Comparison of ENCODE assay signal across 10 cellular contexts in genomic region chr21:15061284-15061683, GRCh38. TPM values are rescaled to one million over a fixed set of nuclear protein-coding genes. Genes with fewer than 3 reads are reported as not detected.
A peak's percentile ranks its signal among the peaks of the same experiment; 100 is the strongest.
DNase-seq lines count a peak whose midpoint lies in the region; ATAC-seq, FAIRE-seq and TF ChIP-seq lines count a peak whose summit lies in the region.
"Had no signal": no experiment of that assay in that cellular context is flagged by ENCODE, and none has a peak within 500 bp of the region (broad histone marks: within the 10 kb centered on the region; RNA-seq: fewer than 3 reads in every experiment).

No MANE protein-coding gene starts in this region.

- H3K27ac ChIP-seq in HepG2 (ENCODE audit: extremely low read length, insufficient read depth, low read length) (peak overlapping the region; percentile 95), right lobe of liver (no peak overlapping the region), mesenchymal stem cell (ENCODE audit: low read length, poor library complexity, severe bottlenecking) (peak overlapping the region; percentile 14), vagina (peak overlapping the region; percentile 46), esophagus squamous epithelium (peak overlapping the region in 2 of 4 donors; percentile 2 to 36), OCI-LY7 (ENCODE audit: low read depth, low read length, poor library complexity, severe bottlenecking) (no peak overlapping the region)

- no peak overlapping the region for H3K4ac ChIP-seq in mesenchymal stem cell (ENCODE audit: low read depth in 1 of 2, low read length in 2 of 2)

- H2BK15ac ChIP-seq in mesenchymal stem cell (ENCODE audit: low read depth, poor library complexity, severe bottlenecking), result no peak overlapping the region

- no peak overlapping the region for H4K8ac ChIP-seq in mesenchymal stem cell (ENCODE audit: low read length)

- H3K18ac ChIP-seq in mesenchymal stem cell (ENCODE audit: low read depth in 1 of 2, low read length in 2 of 2), result no peak overlapping the region

- no peak overlapping the region for H2AK5ac ChIP-seq in mesenchymal stem cell (ENCODE audit: low read length, severe bottlenecking)

- no peak for TF ChIP-seq RAD21 in HepG2 (CRISPR knock-in tag; IDR thresholded peaks at IDR 0.05)

- peaks cover 69% of the 10 kb centered on the region for H4K20me1 ChIP-seq in HepG2 (ENCODE audit: insufficient read depth, low read length)
- no peaks in the 10 kb centered on the region for H4K20me1 ChIP-seq in OCI-LY7 (ENCODE audit: insufficient read depth, low read length)

- TF ChIP-seq EP300 in HepG2 (IDR thresholded peaks at IDR 0.05; ENCODE audit: low read depth in 2 of 2, low read length in 2 of 2), result no peak
- no peak for TF ChIP-seq EP300 in HepG2 (CRISPR knock-in tag; IDR thresholded peaks at IDR 0.05; ENCODE audit: borderline replicate concordance)

- H3K4me1 ChIP-seq in HepG2 (ENCODE audit: insufficient read depth, low read length) (peaks cover 59% of the 10 kb centered on the region), right lobe of liver (peaks cover 0 to 52% (median 11%) of the 10 kb centered on the region in 4 donors), mesenchymal stem cell (ENCODE audit: control insufficient read depth, insufficient read depth, low read depth, low read length) (no peaks in the 10 kb centered on the region), vagina (peaks cover 55% of the 10 kb centered on the region), esophagus squamous epithelium (peaks cover 9 to 77% (median 51%) of the 10 kb centered on the region in 3 donors), OCI-LY7 (ENCODE audit: insufficient read depth, low read length, poor library complexity, severe bottlenecking) (no peaks in the 10 kb centered on the region)

- H3K4me3 Mint-ChIP-seq in activated naive CD8-positive, alpha-beta T cell treated with anti-CD3 and anti-CD28 coated beads for 36 hours, result peak overlapping the region; percentile 27

- POLR2A ChIA-PET in HepG2 (lab: Yijun Ruan, JAX) (no interaction called here), OCI-LY7 (lab: Charles Lee) (no interaction called here)

- no peak overlapping the region for H3K23ac ChIP-seq in mesenchymal stem cell (ENCODE audit: low read length in 2 of 2)

- H4K91ac ChIP-seq in mesenchymal stem cell (ENCODE audit: low read length), result no peak overlapping the region

- WGBS in HepG2 (ENCODE audit: low lambda C conversion rate), result 15% methylated on average over 3 of the region's 3 CpGs
- 27% methylated on average over 3 of the region's 3 CpGs for WGBS in right lobe of liver (ENCODE audit: insufficient coverage, low coverage, low lambda C conversion rate, missing lambda C conversion rate)
- 65% methylated on average over 2 of the region's 3 CpGs for WGBS in mesenchymal stem cell
- 46 to 53% methylated on average over 3 of the region's 3 CpGs for WGBS in esophagus squamous epithelium, 2 donors

- no peak overlapping the region for H2BK12ac ChIP-seq in mesenchymal stem cell (ENCODE audit: low read length in 2 of 2)

- H3K27ac Mint-ChIP-seq in activated naive CD8-positive, alpha-beta T cell treated with anti-CD3 and anti-CD28 coated beads for 36 hours, result peak overlapping the region; percentile 95

- TF ChIP-seq POLR2A in HepG2 (IDR thresholded peaks at IDR 0.05; ENCODE audit: insufficient read depth in 1 of 2, low read depth in 2 of 2, low read length in 2 of 2), result no peak
- TF ChIP-seq POLR2A in right lobe of liver (IDR thresholded peaks at IDR 0.05), result no peak
- TF ChIP-seq POLR2A in vagina (IDR thresholded peaks at IDR 0.05), result no peak
- TF ChIP-seq POLR2A in esophagus squamous epithelium (IDR thresholded peaks at IDR 0.05), result no peak

- H3K27me3 Mint-ChIP-seq in activated naive CD8-positive, alpha-beta T cell treated with anti-CD3 and anti-CD28 coated beads for 36 hours, result no peaks in the 10 kb centered on the region

- no peaks in the 10 kb centered on the region for H3K9me3 ChIP-seq in HepG2 (ENCODE audit: low read length)
- no peaks in the 10 kb centered on the region for H3K9me3 ChIP-seq in right lobe of liver
- no peaks in the 10 kb centered on the region for H3K9me3 ChIP-seq in mesenchymal stem cell (ENCODE audit: control insufficient read depth, low read length)
- H3K9me3 ChIP-seq in vagina, result no peaks in the 10 kb centered on the region
- H3K9me3 ChIP-seq in esophagus squamous epithelium, result no peaks in the 10 kb centered on the region
- H3K9me3 ChIP-seq in OCI-LY7 (ENCODE audit: low read length), result no peaks in the 10 kb centered on the region

- CTCF ChIA-PET in HepG2 (lab: Yijun Ruan, JAX; ENCODE audit: low intra/inter-chr PET ratio, low total read pairs) (no interaction called here), OCI-LY7 (lab: Charles Lee; ENCODE audit: unreplicated experiment) (no interaction called here)

- H3K4me3 ChIP-seq in HepG2 (replicated peaks in 1 of 3; ENCODE audit: insufficient read depth in 1 of 3, low read depth in 2 of 3, low read length in 3 of 3) (peak overlapping the region; percentile 83 to 95 (median 92)), right lobe of liver (no peak overlapping the region), mesenchymal stem cell (ENCODE audit: insufficient read depth in 1 of 2, low read depth in 1 of 2, low read length in 2 of 2) (peak overlapping the region in 1 of 2 experiments; percentile 96), vagina (peak overlapping the region in 1 of 2 donors; percentile 98), esophagus squamous epithelium (peak overlapping the region in 1 of 4 donors; percentile 98), OCI-LY7 (ENCODE audit: low read depth, low read length, poor library complexity, severe bottlenecking) (no peak overlapping the region)

- H3K4me2 ChIP-seq in HepG2 (ENCODE audit: low read depth, low read length) (peak overlapping the region; percentile 81), mesenchymal stem cell (ENCODE audit: low read length, poor library complexity, severe bottlenecking) (no peak overlapping the region), OCI-LY7 (ENCODE audit: low read length) (no peak overlapping the region)

- ATAC-seq in HepG2 (no peak), right lobe of liver (no peak)
- ATAC-seq: Right ventricle myocardium inferior had no signal

- H3K4me1 Mint-ChIP-seq in activated naive CD8-positive, alpha-beta T cell treated with anti-CD3 and anti-CD28 coated beads for 36 hours, result peaks cover 67% of the 10 kb centered on the region

- H3K9me3 Mint-ChIP-seq in activated naive CD8-positive, alpha-beta T cell treated with anti-CD3 and anti-CD28 coated beads for 36 hours, result no peaks in the 10 kb centered on the region

- H2AFZ ChIP-seq in HepG2 (ENCODE audit: low read length), result no peak overlapping the region
- H2AFZ ChIP-seq in mesenchymal stem cell (ENCODE audit: low read depth, low read length), result no peak overlapping the region
- H2AFZ ChIP-seq in OCI-LY7 (ENCODE audit: low read length), result no peak overlapping the region

- H3K36me3 ChIP-seq in HepG2 (replicated peaks in 1 of 2; ENCODE audit: control insufficient read depth in 1 of 2, insufficient read depth in 2 of 2, low read length in 2 of 2), result no peaks in the 10 kb centered on the region
- no peaks in the 10 kb centered on the region for H3K36me3 ChIP-seq in right lobe of liver
- no peaks in the 10 kb centered on the region for H3K36me3 ChIP-seq in mesenchymal stem cell (ENCODE audit: control insufficient read depth in 1 of 2, insufficient read depth in 2 of 2, low read depth in 1 of 2, low read length in 2 of 2)
- H3K36me3 ChIP-seq in vagina, result no peaks in the 10 kb centered on the region
- no peaks in the 10 kb centered on the region for H3K36me3 ChIP-seq in esophagus squamous epithelium
- H3K36me3 ChIP-seq in OCI-LY7 (ENCODE audit: insufficient read depth, low read length), result no peaks in the 10 kb centered on the region

- H3K79me2 ChIP-seq in HepG2 (ENCODE audit: insufficient read depth, low read length) (peaks cover 96% of the 10 kb centered on the region), OCI-LY7 (ENCODE audit: insufficient read depth, low read depth, low read length) (no peaks in the 10 kb centered on the region)

- BruUV-seq in HepG2 (replicated peaks; lab: Mats Ljungman, UMichigan) (no TSS peak), OCI-LY7 (replicated peaks; lab: Mats Ljungman, UMichigan) (no TSS peak)

- H3K9me2 ChIP-seq in OCI-LY7 (ENCODE audit: insufficient read depth, low read length), result no peaks in the 10 kb centered on the region

- DNase-seq in HepG2 (ENCODE audit: low spot score) (no peak), right lobe of liver (no peak), mesenchymal stem cell (no peak), vagina (ENCODE audit: extremely low spot score in 2 of 2) (no peak), esophagus squamous epithelium (lab: John Stamatoyannopoulos, UW) (no peak), AG20443 (ENCODE audit: low spot score) (no peak), OCI-LY7 (ENCODE audit: low spot score) (no peak)
- no peak for DNase-seq in activated naive CD8-positive, alpha-beta T cell treated with anti-CD3 and anti-CD28 coated beads for 36 hours
- DNase-seq: activated CD4-positive, alpha-beta T cell treated with anti-CD3 and anti-CD28 coated beads, Interleukin-2, amount 50 U/mL, for 48 hours had no signal

- peaks cover 0 to 4% of the 10 kb centered on the region in 2 experiments; a peak in 1 of 5 replicates for H3K27me3 ChIP-seq in HepG2 (ENCODE audit: control insufficient read depth in 1 of 2, insufficient read depth in 2 of 2, low read length in 2 of 2)
- no peaks in the 10 kb centered on the region for H3K27me3 ChIP-seq in right lobe of liver
- H3K27me3 ChIP-seq in mesenchymal stem cell (ENCODE audit: control insufficient read depth in 1 of 2, insufficient read depth in 1 of 2, low read length in 2 of 2), result no peaks in the 10 kb centered on the region
- no peaks in the 10 kb centered on the region for H3K27me3 ChIP-seq in vagina
- H3K27me3 ChIP-seq in esophagus squamous epithelium, result no peaks in the 10 kb centered on the region

- no peak overlapping the region for H3K14ac ChIP-seq in mesenchymal stem cell (ENCODE audit: low read length in 2 of 2)

- no peaks in the 10 kb centered on the region for H3K79me1 ChIP-seq in mesenchymal stem cell (replicated peaks; ENCODE audit: low read length, poor library complexity, severe bottlenecking)

- no peak overlapping the region for H2BK5ac ChIP-seq in mesenchymal stem cell (ENCODE audit: low read depth, low read length, poor library complexity, severe bottlenecking)

- no peak for FAIRE-seq in HepG2 (lab: Jason Lieb, UNC)

- H2BK120ac ChIP-seq in mesenchymal stem cell (ENCODE audit: low read depth, low read length), result no peak overlapping the region

- peak overlapping the region; percentile 97 for H3K9ac ChIP-seq in HepG2 (ENCODE audit: insufficient read depth, low read depth, low read length)
- peak overlapping the region; percentile 97 for H3K9ac ChIP-seq in mesenchymal stem cell (ENCODE audit: low read length)

- peaks cover 8% of the 10 kb centered on the region for H3K36me3 Mint-ChIP-seq in activated naive CD8-positive, alpha-beta T cell treated with anti-CD3 and anti-CD28 coated beads for 36 hours

- in situ Hi-C loops in HepG2 (cut with HindIII; ENCODE audit: extremely low pct_ligation_motif_present, low pct_unique_long_range_greater_than_20kb), result loop anchor here (10.0 kb wide), 3 partner anchors 154 to 424 kb away; no protein-coding TSS in a partner anchor

- intact Hi-C loops in HepG2 (cut with micrococcal nuclease; ENCODE audit: unreplicated experiment) (no loop called here), right lobe of liver (cut with DNase I) (loop anchor here in 1 of 2 donors (10.0 kb wide), 1 partner anchor 196 kb away; no protein-coding TSS in a partner anchor), vagina (cut with DNase I) (loop anchor here (10.0 kb wide), 1 partner anchor 186 kb away; no protein-coding TSS in a partner anchor), esophagus squamous epithelium (cut with DNase I) (no loop called here), OCI-LY7 (cut with micrococcal nuclease; ENCODE audit: unreplicated experiment) (no loop called here)

- no peak for TF ChIP-seq CTCF in HepG2 (CRISPR knock-in tag; IDR thresholded peaks at IDR 0.05)
- no peak for TF ChIP-seq CTCF in right lobe of liver (IDR thresholded peaks at IDR 0.05)
- TF ChIP-seq CTCF in vagina (IDR thresholded peaks at IDR 0.05), result no peak
- TF ChIP-seq CTCF in esophagus squamous epithelium (IDR thresholded peaks at IDR 0.05), result no peak
- no peak for TF ChIP-seq CTCF in OCI-LY7 (conservative IDR thresholded peaks at IDR 0.05; ENCODE audit: low read length)

RNA-seq across cellular contexts. Expression of gene NRIP1, which starts 3.5 kb away (rescaled TPM):
- total RNA-seq in HepG2 (2016; rRNA removed; fragmentation: Illumina TruSeq; extraction: Trizol) (69.0 and 99.0 TPM in 2 replicates), right lobe of liver (10 to 100 TPM; 15.4 to 34.0 (median 21.5) TPM), vagina (30.9 TPM), esophagus squamous epithelium (10 to 100 TPM; 13.2 to 37.0 (median 31.1) TPM), OCI-LY7 (2022) (not detected in 2 replicates)
- 27.6 and 36.4 TPM in 2 replicates for total RNA-seq in HepG2 (2016; cell fraction: cytosol; rRNA removed; fragmentation: Illumina TruSeq; extraction: Trizol; ENCODE audit: low read depth)
- 66.8 and 94.5 TPM in 2 replicates for total RNA-seq in HepG2 (2016; cell fraction: insoluble cytoplasmic fraction; rRNA removed; fragmentation: Illumina TruSeq; extraction: Trizol)
- total RNA-seq in HepG2 (2016; cell fraction: membrane; rRNA removed; fragmentation: Illumina TruSeq; extraction: Trizol), result 25.1 and 28.0 TPM in 2 replicates
- 94.9 and 106 TPM in 2 replicates for total RNA-seq in HepG2 (2016; cell fraction: nucleus; rRNA removed; fragmentation: Illumina TruSeq; extraction: Trizol)
- 18.1 and 21.0 TPM in 2 replicates for polyA plus RNA-seq in HepG2 (2011; rRNA removed)
- 7.6 and 13.3 TPM in 2 replicates for polyA plus RNA-seq in HepG2 (2011; cell fraction: cytosol; rRNA removed)
- polyA plus RNA-seq in HepG2 (2011; cell fraction: nucleus; rRNA removed), result 13.9 and 17.0 TPM in 2 replicates
- 28.1 and 32.1 TPM in 2 replicates for polyA plus RNA-seq in HepG2 (2012)
- 1.1 and 1.3 TPM in 2 replicates for polyA plus RNA-seq in HepG2 (2016; cell fraction: cytosol; fragmentation: Illumina TruSeq; extraction: Trizol; ENCODE audit: low read depth)
- 40.5 and 44.9 TPM in 2 replicates for polyA plus RNA-seq in HepG2 (2016; cell fraction: insoluble cytoplasmic fraction; fragmentation: Illumina TruSeq; extraction: Trizol; ENCODE audit: low read depth)
- polyA plus RNA-seq in HepG2 (2016; cell fraction: membrane; fragmentation: Illumina TruSeq; extraction: Trizol; ENCODE audit: low read depth), result 4.3 and 4.9 TPM in 2 replicates
- polyA plus RNA-seq in HepG2 (2016; cell fraction: nucleus; fragmentation: Illumina TruSeq; extraction: Trizol; ENCODE audit: insufficient read depth, low read depth), result 46.0 and 49.0 TPM in 2 replicates
- 5.6 and 32.4 TPM in 2 replicates for polyA minus RNA-seq in HepG2 (2011; rRNA and poly(A)+ RNA removed; ENCODE audit: low replicate concordance)
- 42.3 and 56.3 TPM in 2 replicates for polyA minus RNA-seq in HepG2 (2011; cell fraction: cytosol; rRNA and poly(A)+ RNA removed)
- 188 and 226 TPM in 2 replicates for polyA minus RNA-seq in HepG2 (2011; cell fraction: nucleus; rRNA and poly(A)+ RNA removed)
- total RNA-seq in activated naive CD8-positive, alpha-beta T cell treated with anti-CD3 and anti-CD28 coated beads for 36 hours, result 10 to 100 TPM; 26.0 to 28.3 TPM
- polyA plus RNA-seq in mesenchymal stem cell (2013, experiment 1 of 2), result 8.1 TPM
- polyA plus RNA-seq in mesenchymal stem cell (2013, experiment 2 of 2), result 8.1 TPM
- total RNA-seq in OCI-LY7 (2014; rRNA removed; shearing (Covaris generic)), result not detected in 2 replicates

Comparison
In these comparisons a context has a peak if more than half of its experiments do, and no peak if none do; other contexts are left out.
1. H3K27ac ChIP-seq: peak in HepG2 (single experiment), mesenchymal stem cell (single experiment) and vagina (single experiment); none in right lobe of liver (0 of 3) and OCI-LY7 (single experiment).
2. H3K4me3 ChIP-seq: peak in HepG2 (3 of 3); none in right lobe of liver (0 of 3) and OCI-LY7 (single experiment).
3. RNA of gene NRIP1, which starts 3.5 kb away (total RNA-seq): 25.1 to 106 TPM in HepG2, 13.2 to 37.0 TPM in esophagus squamous epithelium, 30.9 TPM in vagina (single experiment), 26.0 to 28.3 TPM in activated naive CD8-positive, alpha-beta T cell treated with anti-CD3 and anti-CD28 coated beads for 36 hours and 15.4 to 34.0 TPM in right lobe of liver; not detected in OCI-LY7; every median in the first group is over 10 times any median in the second.